In the genomic region with DNA sequence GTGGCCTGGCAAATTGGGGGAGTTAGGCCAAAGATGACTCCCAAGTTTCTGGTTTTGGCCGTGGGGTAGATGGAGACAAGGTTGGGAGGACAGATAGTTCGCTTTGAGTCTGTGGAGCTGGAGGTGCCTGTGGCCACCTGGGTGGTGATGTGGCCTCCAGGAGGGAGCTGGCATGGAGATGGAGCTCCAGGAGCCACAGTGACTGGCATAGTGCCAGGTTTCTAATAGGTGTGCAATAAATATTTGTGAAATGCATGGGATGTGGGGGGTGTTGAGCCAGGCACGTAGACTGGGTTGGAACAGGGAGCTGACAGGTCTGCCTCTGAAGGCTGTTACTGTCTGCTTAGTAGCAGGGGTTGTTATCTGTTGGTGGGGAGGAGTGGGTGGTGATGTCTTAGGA, we compare ENCODE assay signal across 2 cellular contexts.
TF ChIP-seq lines count a peak whose summit lies in the region.

No MANE protein-coding gene starts in this region.

TF ChIP-seq in HEK293, 187 proteins besides CTCF, POLR2A, EP300 and RAD21:
- TF ChIP-seq GLIS1 (tag by site-specific recombination; IDR thresholded peaks at IDR 0.05), result peak; percentile 82
- TF ChIP-seq ZNF140 (tag by site-specific recombination; IDR thresholded peaks at IDR 0.05), result no peak
TF ChIP-seq in HEK293: peak in this region for 1.

TF ChIP-seq in H1, 55 proteins besides CTCF, POLR2A, EP300 and RAD21:
- TF ChIP-seq KDM1A (IDR thresholded peaks at IDR 0.05; ENCODE audit: borderline replicate concordance, low read length) (no peak), CHD2 (IDR thresholded peaks at IDR 0.05; ENCODE audit: low read length) (no peak), BACH1 (IDR thresholded peaks at IDR 0.05; ENCODE audit: low read length) (no peak), CTBP2 (IDR thresholded peaks at IDR 0.05; ENCODE audit: borderline replicate concordance, insufficient read depth, insufficient read length, low read length) (no peak)
- TF ChIP-seq, protein P1, sequence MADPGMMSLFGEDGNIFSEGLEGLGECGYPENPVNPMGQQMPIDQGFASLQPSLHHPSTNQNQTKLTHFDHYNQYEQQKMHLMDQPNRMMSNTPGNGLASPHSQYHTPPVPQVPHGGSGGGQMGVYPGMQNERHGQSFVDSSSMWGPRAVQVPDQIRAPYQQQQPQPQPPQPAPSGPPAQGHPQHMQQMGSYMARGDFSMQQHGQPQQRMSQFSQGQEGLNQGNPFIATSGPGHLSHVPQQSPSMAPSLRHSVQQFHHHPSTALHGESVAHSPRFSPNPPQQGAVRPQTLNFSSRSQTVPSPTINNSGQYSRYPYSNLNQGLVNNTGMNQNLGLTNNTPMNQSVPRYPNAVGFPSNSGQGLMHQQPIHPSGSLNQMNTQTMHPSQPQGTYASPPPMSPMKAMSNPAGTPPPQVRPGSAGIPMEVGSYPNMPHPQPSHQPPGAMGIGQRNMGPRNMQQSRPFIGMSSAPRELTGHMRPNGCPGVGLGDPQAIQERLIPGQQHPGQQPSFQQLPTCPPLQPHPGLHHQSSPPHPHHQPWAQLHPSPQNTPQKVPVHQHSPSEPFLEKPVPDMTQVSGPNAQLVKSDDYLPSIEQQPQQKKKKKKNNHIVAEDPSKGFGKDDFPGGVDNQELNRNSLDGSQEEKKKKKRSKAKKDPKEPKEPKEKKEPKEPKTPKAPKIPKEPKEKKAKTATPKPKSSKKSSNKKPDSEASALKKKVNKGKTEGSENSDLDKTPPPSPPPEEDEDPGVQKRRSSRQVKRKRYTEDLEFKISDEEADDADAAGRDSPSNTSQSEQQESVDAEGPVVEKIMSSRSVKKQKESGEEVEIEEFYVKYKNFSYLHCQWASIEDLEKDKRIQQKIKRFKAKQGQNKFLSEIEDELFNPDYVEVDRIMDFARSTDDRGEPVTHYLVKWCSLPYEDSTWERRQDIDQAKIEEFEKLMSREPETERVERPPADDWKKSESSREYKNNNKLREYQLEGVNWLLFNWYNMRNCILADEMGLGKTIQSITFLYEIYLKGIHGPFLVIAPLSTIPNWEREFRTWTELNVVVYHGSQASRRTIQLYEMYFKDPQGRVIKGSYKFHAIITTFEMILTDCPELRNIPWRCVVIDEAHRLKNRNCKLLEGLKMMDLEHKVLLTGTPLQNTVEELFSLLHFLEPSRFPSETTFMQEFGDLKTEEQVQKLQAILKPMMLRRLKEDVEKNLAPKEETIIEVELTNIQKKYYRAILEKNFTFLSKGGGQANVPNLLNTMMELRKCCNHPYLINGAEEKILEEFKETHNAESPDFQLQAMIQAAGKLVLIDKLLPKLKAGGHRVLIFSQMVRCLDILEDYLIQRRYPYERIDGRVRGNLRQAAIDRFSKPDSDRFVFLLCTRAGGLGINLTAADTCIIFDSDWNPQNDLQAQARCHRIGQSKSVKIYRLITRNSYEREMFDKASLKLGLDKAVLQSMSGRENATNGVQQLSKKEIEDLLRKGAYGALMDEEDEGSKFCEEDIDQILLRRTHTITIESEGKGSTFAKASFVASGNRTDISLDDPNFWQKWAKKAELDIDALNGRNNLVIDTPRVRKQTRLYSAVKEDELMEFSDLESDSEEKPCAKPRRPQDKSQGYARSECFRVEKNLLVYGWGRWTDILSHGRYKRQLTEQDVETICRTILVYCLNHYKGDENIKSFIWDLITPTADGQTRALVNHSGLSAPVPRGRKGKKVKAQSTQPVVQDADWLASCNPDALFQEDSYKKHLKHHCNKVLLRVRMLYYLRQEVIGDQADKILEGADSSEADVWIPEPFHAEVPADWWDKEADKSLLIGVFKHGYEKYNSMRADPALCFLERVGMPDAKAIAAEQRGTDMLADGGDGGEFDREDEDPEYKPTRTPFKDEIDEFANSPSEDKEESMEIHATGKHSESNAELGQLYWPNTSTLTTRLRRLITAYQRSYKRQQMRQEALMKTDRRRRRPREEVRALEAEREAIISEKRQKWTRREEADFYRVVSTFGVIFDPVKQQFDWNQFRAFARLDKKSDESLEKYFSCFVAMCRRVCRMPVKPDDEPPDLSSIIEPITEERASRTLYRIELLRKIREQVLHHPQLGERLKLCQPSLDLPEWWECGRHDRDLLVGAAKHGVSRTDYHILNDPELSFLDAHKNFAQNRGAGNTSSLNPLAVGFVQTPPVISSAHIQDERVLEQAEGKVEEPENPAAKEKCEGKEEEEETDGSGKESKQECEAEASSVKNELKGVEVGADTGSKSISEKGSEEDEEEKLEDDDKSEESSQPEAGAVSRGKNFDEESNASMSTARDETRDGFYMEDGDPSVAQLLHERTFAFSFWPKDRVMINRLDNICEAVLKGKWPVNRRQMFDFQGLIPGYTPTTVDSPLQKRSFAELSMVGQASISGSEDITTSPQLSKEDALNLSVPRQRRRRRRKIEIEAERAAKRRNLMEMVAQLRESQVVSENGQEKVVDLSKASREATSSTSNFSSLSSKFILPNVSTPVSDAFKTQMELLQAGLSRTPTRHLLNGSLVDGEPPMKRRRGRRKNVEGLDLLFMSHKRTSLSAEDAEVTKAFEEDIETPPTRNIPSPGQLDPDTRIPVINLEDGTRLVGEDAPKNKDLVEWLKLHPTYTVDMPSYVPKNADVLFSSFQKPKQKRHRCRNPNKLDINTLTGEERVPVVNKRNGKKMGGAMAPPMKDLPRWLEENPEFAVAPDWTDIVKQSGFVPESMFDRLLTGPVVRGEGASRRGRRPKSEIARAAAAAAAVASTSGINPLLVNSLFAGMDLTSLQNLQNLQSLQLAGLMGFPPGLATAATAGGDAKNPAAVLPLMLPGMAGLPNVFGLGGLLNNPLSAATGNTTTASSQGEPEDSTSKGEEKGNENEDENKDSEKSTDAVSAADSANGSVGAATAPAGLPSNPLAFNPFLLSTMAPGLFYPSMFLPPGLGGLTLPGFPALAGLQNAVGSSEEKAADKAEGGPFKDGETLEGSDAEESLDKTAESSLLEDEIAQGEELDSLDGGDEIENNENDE (IDR thresholded peaks at IDR 0.05; ENCODE audit: insufficient replicate concordance, low read length), result no peak
